Comparison of ENCODE assay signal across 8 cellular contexts in the genomic region with DNA sequence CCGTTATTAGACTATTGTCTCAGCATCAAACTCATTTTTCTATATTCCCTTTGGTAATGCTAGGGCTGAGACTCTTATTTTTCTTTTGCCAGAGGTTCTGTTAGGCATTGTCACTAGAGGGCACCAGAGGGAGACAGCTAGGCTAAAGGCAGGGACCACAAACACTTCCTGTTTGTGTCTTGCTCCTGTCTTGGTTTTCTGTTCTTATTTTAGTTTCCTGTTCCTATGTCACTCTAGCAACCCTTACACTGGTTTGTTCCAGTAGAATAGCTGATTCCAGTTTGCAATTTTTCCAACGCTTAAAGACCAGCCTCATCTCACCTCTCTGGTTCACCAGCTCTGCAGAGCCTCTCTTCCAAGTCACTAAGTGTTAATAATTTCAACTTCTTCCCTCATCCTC.
A peak's percentile ranks its signal among the peaks of the same experiment; 100 is the strongest.
DNase-seq lines count a peak whose midpoint lies in the region; ATAC-seq and TF ChIP-seq lines count a peak whose summit lies in the region.

No MANE protein-coding gene starts in this region.

- H3K27ac Mint-ChIP-seq in effector memory CD8-positive, alpha-beta T cell = no peak overlapping the region
- H3K27ac Mint-ChIP-seq in mesothelial cell of epicardium = no peak overlapping the region

- no peaks in the 10 kb centered on the region for H3K4me1 Mint-ChIP-seq in effector memory CD8-positive, alpha-beta T cell (ENCODE audit: low read depth in 2 of 2)
- no peaks in the 10 kb centered on the region for H3K4me1 Mint-ChIP-seq in mesothelial cell of epicardium

- H3K36me3 ChIP-seq in suprapubic skin = no peaks in the 10 kb centered on the region

- DNase-seq in COLO668 (lab: John Stamatoyannopoulos, UW; ENCODE audit: unreplicated experiment) = peak; percentile 65
- DNase-seq in GM19240 (ENCODE audit: insufficient read length, low spot score) = peak; percentile 36
- DNase-seq in NCI-H2171 treated with DMSO at 0.1 percent for 48 hours (lab: John Stamatoyannopoulos, UW) = peak; percentile 81
- DNase-seq in activated CD4-positive, CD25-positive, alpha-beta regulatory T cell treated with anti-CD3 and anti-CD28 coated beads, Interleukin-2, amount 50 U/mL, for 72 hours = peak; percentile 31
- peak; percentile 50 to 62 (median 54) for DNase-seq in effector memory CD8-positive, alpha-beta T cell
- DNase-seq in mesothelial cell of epicardium (ENCODE audit: low spot score in 2 of 2, unreplicated experiment in 2 of 2) = no peak
- no peak for DNase-seq in suprapubic skin (ENCODE audit: low spot score in 2 of 2)

- no peak for TF ChIP-seq EP300 in suprapubic skin (IDR thresholded peaks at IDR 0.05)

- H3K9me3 Mint-ChIP-seq in effector memory CD8-positive, alpha-beta T cell = no peaks in the 10 kb centered on the region
- H3K9me3 Mint-ChIP-seq in mesothelial cell of epicardium = peaks cover 28% of the 10 kb centered on the region

- no peak overlapping the region for H3K27ac ChIP-seq in suprapubic skin

- peaks cover 16 to 34% of the 10 kb centered on the region in 2 donors for H3K27me3 Mint-ChIP-seq in effector memory CD8-positive, alpha-beta T cell
- no peaks in the 10 kb centered on the region for H3K27me3 Mint-ChIP-seq in mesothelial cell of epicardium (ENCODE audit: low read depth)

- H3K4me3 ChIP-seq in suprapubic skin = no peak overlapping the region

- no peaks in the 10 kb centered on the region for H3K4me1 ChIP-seq in suprapubic skin

- H3K36me3 Mint-ChIP-seq in effector memory CD8-positive, alpha-beta T cell (ENCODE audit: insufficient read depth) = no peaks in the 10 kb centered on the region
- H3K36me3 Mint-ChIP-seq in mesothelial cell of epicardium = peaks cover 3% of the 10 kb centered on the region

- no peaks in the 10 kb centered on the region for H3K27me3 ChIP-seq in suprapubic skin

- peak; percentile 98 for ATAC-seq in HG03175 (IDR thresholded peaks at IDR 0.05; ENCODE audit: unreplicated experiment)
- peak; percentile 96 for ATAC-seq in effector memory CD8-positive, alpha-beta T cell (replicated peaks)

- H3K9me3 ChIP-seq in suprapubic skin = no peaks in the 10 kb centered on the region

- H3K4me3 Mint-ChIP-seq in effector memory CD8-positive, alpha-beta T cell = no peak overlapping the region
- no peak overlapping the region for H3K4me3 Mint-ChIP-seq in mesothelial cell of epicardium

- 22% methylated on average over 2 of the region's 2 CpGs for WGBS in suprapubic skin

- TF ChIP-seq CTCF in mesothelial cell of epicardium (IDR thresholded peaks at IDR 0.05; ENCODE audit: unreplicated experiment) (peak; percentile 41), suprapubic skin (IDR thresholded peaks at IDR 0.05) (peak; percentile 52 to 71)

- TF ChIP-seq POLR2A in suprapubic skin (IDR thresholded peaks at IDR 0.05) = no peak

Comparison
In these comparisons a context has a peak if more than half of its experiments do, and no peak if none do; other contexts are left out.
1. DNase-seq: peak in COLO668 (single experiment), GM19240 (single experiment), NCI-H2171 treated with DMSO at 0.1 percent for 48 hours (single experiment), activated CD4-positive, CD25-positive, alpha-beta regulatory T cell treated with anti-CD3 and anti-CD28 coated beads, Interleukin-2, amount 50 U/mL, for 72 hours (single experiment) and effector memory CD8-positive, alpha-beta T cell (3 of 3); none in mesothelial cell of epicardium (0 of 2) and suprapubic skin (0 of 2).